In genomic region chr17:68993112-68993511, GRCh38 we compare ENCODE assay signal across 1 cellular context.
TF ChIP-seq lines count a peak whose summit lies in the region.

No MANE protein-coding gene starts in this region.

TF ChIP-seq in IMR-90, 13 proteins besides CTCF, POLR2A, EP300 and RAD21:
- TF ChIP-seq MAFK (IDR thresholded peaks at IDR 0.05; ENCODE audit: low read depth, low read length) (no peak), ELK1 (IDR thresholded peaks at IDR 0.05; ENCODE audit: borderline replicate concordance, low read depth, low read length) (no peak), RFX5 (IDR thresholded peaks at IDR 0.05; ENCODE audit: low read depth, low read length) (no peak), RCOR1 (IDR thresholded peaks at IDR 0.05; ENCODE audit: insufficient replicate concordance, low read length) (no peak), FOS (IDR thresholded peaks at IDR 0.05; ENCODE audit: low read depth, low read length) (no peak), BHLHE40 (IDR thresholded peaks at IDR 0.05; ENCODE audit: low read depth, low read length) (no peak), USF2 (IDR thresholded peaks at IDR 0.05; ENCODE audit: low read depth, low read length) (no peak), SMC3 (IDR thresholded peaks at IDR 0.05; ENCODE audit: low read depth, low read length) (no peak), CEBPB (IDR thresholded peaks at IDR 0.05; ENCODE audit: low read depth, low read length) (no peak), MXI1 (IDR thresholded peaks at IDR 0.05; ENCODE audit: borderline replicate concordance, low read depth, low read length) (no peak), CHD1 (IDR thresholded peaks at IDR 0.05; ENCODE audit: low read depth, low read length) (no peak), MAZ (IDR thresholded peaks at IDR 0.05; ENCODE audit: borderline replicate concordance, low read depth, low read length) (no peak), NFE2L2 (IDR thresholded peaks at IDR 0.05; ENCODE audit: low read depth, low read length) (no peak)
TF ChIP-seq in IMR-90: peak in this region for 0.
